In genomic region chr13:20161275-20161950, GRCh38 we compare ENCODE assay signal across 8 cellular contexts. TPM values are rescaled to one million over a fixed set of nuclear protein-coding genes. Genes with fewer than 3 reads are reported as not detected.
DNase-seq lines count a peak whose midpoint lies in the region; ATAC-seq and TF ChIP-seq lines count a peak whose summit lies in the region.

No MANE protein-coding gene starts in this region.

- H3K4me3 ChIP-seq in epithelial cell of proximal tubule (ENCODE audit: low read depth, low read length) = peak overlapping the region; percentile 47
- H3K4me3 ChIP-seq in trophoblast cell (ENCODE audit: low read depth, low read length) = peak overlapping the region; percentile 67

- no peak overlapping the region for H4K12ac ChIP-seq in trophoblast cell (ENCODE audit: low read depth, low read length)

- H3K36me3 ChIP-seq in trophoblast cell (ENCODE audit: control insufficient read depth in 1 of 2, insufficient read depth in 2 of 2, low read length in 2 of 2) = no peaks in the 10 kb centered on the region

- no peak overlapping the region for H2BK5ac ChIP-seq in trophoblast cell (ENCODE audit: low read depth, low read length, poor library complexity)

- no peak overlapping the region for H2BK120ac ChIP-seq in trophoblast cell (ENCODE audit: insufficient read depth, low read length, poor library complexity)

- H2AK5ac ChIP-seq in trophoblast cell (ENCODE audit: low read length) = no peak overlapping the region

- peak overlapping the region; percentile 59 for H2AFZ ChIP-seq in trophoblast cell (ENCODE audit: insufficient read depth, low read length, poor library complexity)

- peak; percentile 39 for ATAC-seq in HG03103 (IDR thresholded peaks at IDR 0.05; ENCODE audit: low read depth, unreplicated experiment)

- H3K14ac ChIP-seq in trophoblast cell (ENCODE audit: low read length) = no peak overlapping the region

- no peak overlapping the region for H3K9ac ChIP-seq in trophoblast cell (ENCODE audit: low read length)

- no peak overlapping the region for H3K23ac ChIP-seq in trophoblast cell (ENCODE audit: low read length)

- H3K18ac ChIP-seq in trophoblast cell (ENCODE audit: low read length) = no peak overlapping the region

- no peaks in the 10 kb centered on the region for H3K79me2 ChIP-seq in trophoblast cell (ENCODE audit: control insufficient read depth, insufficient read depth, low read length, poor library complexity)

- H3K4ac ChIP-seq in trophoblast cell (ENCODE audit: low read depth, low read length) = no peak overlapping the region

- peaks cover 8 to 13% of the 10 kb centered on the region in 2 experiments for H3K4me1 ChIP-seq in trophoblast cell (ENCODE audit: control insufficient read depth in 1 of 2, insufficient read depth in 2 of 2, low read length in 2 of 2)

- H3K27ac ChIP-seq in trophoblast cell (ENCODE audit: low read depth, low read length) = no peak overlapping the region

- TF ChIP-seq CTCF in epithelial cell of proximal tubule (conservative IDR thresholded peaks at IDR 0.05; ENCODE audit: low read depth, low read length) = no peak

- H3K4me2 ChIP-seq in trophoblast cell (ENCODE audit: low read length) = peak overlapping the region; percentile 95

- H4K8ac ChIP-seq in trophoblast cell (ENCODE audit: low read depth, low read length) = no peak overlapping the region

- H3K79me1 ChIP-seq in trophoblast cell (ENCODE audit: low read length) = no peaks in the 10 kb centered on the region

- no peak overlapping the region for H4K91ac ChIP-seq in trophoblast cell (ENCODE audit: low read depth, low read length)

- no CpG with 5 or more reads among the region's 79 CpGs for WGBS in trophoblast cell (ENCODE audit: extremely low coverage, insufficient coverage, insufficient read length)

- H3K27me3 ChIP-seq in trophoblast cell (ENCODE audit: insufficient read depth, low read length) = peaks cover 26% of the 10 kb centered on the region

- H3K9me3 ChIP-seq in trophoblast cell (ENCODE audit: insufficient read depth, low read depth, low read length) = no peaks in the 10 kb centered on the region

- DNase-seq in NCI-H524 (lab: John Stamatoyannopoulos, UW) (peak; percentile 7 to 35), NCI-H524 treated with DMSO at 0.1 percent for 48 hours (lab: John Stamatoyannopoulos, UW) (no peak), epithelial cell of proximal tubule (ENCODE audit: low read depth) (no peak), trophoblast cell (peak in 1 of 2 donors; percentile 22), COLO829 (ENCODE audit: low spot score) (no peak), medulla oblongata (ENCODE audit: extremely low spot score) (no peak)
- peak; percentile 26 to 39 for DNase-seq in activated CD4-positive, alpha-beta T cell treated with anti-CD3 and anti-CD28 coated beads for 4 hours

- no peak overlapping the region for H2BK12ac ChIP-seq in trophoblast cell (ENCODE audit: low read length)

RNA-seq across cellular contexts. Expression of gene GJA3, which starts 0.6 kb away (rescaled TPM):
- total RNA-seq in epithelial cell of proximal tubule = 0.14 and 0.58 TPM in 2 replicates
- 0.05 and 0.07 TPM in 2 replicates for polyA plus RNA-seq in trophoblast cell (2013)

RNA-seq across cellular contexts. Expression of gene GJB2, which starts 31.3 kb away (rescaled TPM):
- 5.1 and 5.7 TPM in 2 replicates for total RNA-seq in epithelial cell of proximal tubule
- polyA plus RNA-seq in trophoblast cell (2013) = 2.8 and 2.9 TPM in 2 replicates

Comparison
In these comparisons a context has a peak if more than half of its experiments do, and no peak if none do; other contexts are left out.
1. DNase-seq: peak in NCI-H524 (2 of 2) and activated CD4-positive, alpha-beta T cell treated with anti-CD3 and anti-CD28 coated beads for 4 hours (2 of 2); none in NCI-H524 treated with DMSO at 0.1 percent for 48 hours (single experiment), epithelial cell of proximal tubule (single experiment), COLO829 (single experiment) and medulla oblongata (single experiment).